26 cellular contexts compared by ENCODE assay signal in the genomic region with DNA sequence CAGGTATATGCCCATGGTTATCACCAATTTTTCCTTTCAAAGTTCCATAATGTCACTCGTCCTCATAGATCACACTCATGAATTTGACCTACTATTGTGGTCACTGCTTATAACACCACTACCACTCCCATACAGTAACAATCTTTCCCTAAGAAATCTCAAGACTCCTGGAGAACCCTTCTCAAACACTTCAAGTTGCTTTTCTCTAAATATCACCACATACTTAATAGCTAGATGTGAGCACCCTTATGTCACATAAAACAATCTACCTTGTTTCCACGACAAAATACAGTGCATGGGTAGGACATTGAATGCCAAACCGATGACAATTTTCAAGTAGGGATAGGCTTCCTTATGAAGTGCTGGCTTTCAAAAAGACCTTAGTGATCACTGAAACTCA.
A peak's percentile ranks its signal among the peaks of the same experiment; 100 is the strongest.
DNase-seq lines count a peak whose midpoint lies in the region; ATAC-seq, FAIRE-seq and TF ChIP-seq lines count a peak whose summit lies in the region.
"Had no signal": no experiment of that assay in that cellular context is flagged by ENCODE, and none has a peak within 500 bp of the region (broad histone marks: within the 10 kb centered on the region; RNA-seq: fewer than 3 reads in every experiment).

No MANE protein-coding gene starts in this region.

- H3K36me3 ChIP-seq in lower lobe of right lung, result no peaks in the 10 kb centered on the region
- no peaks in the 10 kb centered on the region for H3K36me3 ChIP-seq in upper lobe of left lung
- H3K36me3 ChIP-seq: BLaER1 treated with 17β-estradiol and CSF1 and Interleukin-3, amounts not matched to agents 10 nM and 100 nM had no signal

- H3K27ac ChIP-seq in lower lobe of right lung (no peak overlapping the region), upper lobe of left lung (no peak overlapping the region)
- H3K27ac ChIP-seq: 22Rv1; A549; BLaER1 treated with 17β-estradiol and CSF1 and Interleukin-3, amounts not matched to agents 10 nM and 100 nM; C4-2B had no signal

- no peak for TF ChIP-seq POLR2A in upper lobe of left lung (IDR thresholded peaks at IDR 0.05)

- peak; percentile 55 for FAIRE-seq in D721Med (lab: Jason Lieb, UNC)
- FAIRE-seq: A549, GM12878, GM12892, GM18507 had no signal

- H3K4me1 ChIP-seq in lower lobe of right lung (no peaks in the 10 kb centered on the region), upper lobe of left lung (no peaks in the 10 kb centered on the region)
- H3K4me1 ChIP-seq: A549; BLaER1 treated with 17β-estradiol and CSF1 and Interleukin-3, amounts not matched to agents 10 nM and 100 nM; Caco-2 had no signal

- H3K27me3 ChIP-seq in lower lobe of right lung (ENCODE audit: low read depth), result no peaks in the 10 kb centered on the region
- H3K27me3 ChIP-seq in upper lobe of left lung, result no peaks in the 10 kb centered on the region
- H3K27me3 ChIP-seq: BLaER1 treated with 17β-estradiol and CSF1 and Interleukin-3, amounts not matched to agents 10 nM and 100 nM had no signal

- TF ChIP-seq CTCF in D721Med (IDR thresholded peaks at IDR 0.05; ENCODE audit: insufficient read depth, missing control alignments), result no peak
- no peak for TF ChIP-seq CTCF in lower lobe of right lung (IDR thresholded peaks at IDR 0.05)
- no peak for TF ChIP-seq CTCF in upper lobe of left lung (IDR thresholded peaks at IDR 0.05)

- intact Hi-C loops in lower lobe of right lung (cut with DNase I), result no loop called here

- no peaks in the 10 kb centered on the region for H3K9me3 ChIP-seq in lower lobe of right lung
- H3K9me3 ChIP-seq in upper lobe of left lung, result no peaks in the 10 kb centered on the region
- H3K9me3 ChIP-seq: A549; BLaER1 treated with 17β-estradiol and CSF1 and Interleukin-3, amounts not matched to agents 10 nM and 100 nM; Caco-2 had no signal

- 68 to 72% methylated on average over 3 of the region's 3 CpGs for WGBS in upper lobe of left lung, 2 donors

- DNase-seq in DMS53 (lab: John Stamatoyannopoulos, UW) (peak; percentile 13), DMS53 treated with DMSO at 0.1 percent for 48 hours (lab: John Stamatoyannopoulos, UW; ENCODE audit: unreplicated experiment) (no peak), D721Med (ENCODE audit: insufficient read length, low spot score) (no peak), lower lobe of right lung (no peak), upper lobe of left lung (no peak), mucosa of gallbladder (ENCODE audit: low spot score) (no peak), amygdala (lab: John Stamatoyannopoulos, UW) (no peak)
- DNase-seq in stimulated activated CD4-positive, alpha-beta T cell treated with anti-CD3 and anti-CD28 coated beads, Interleukin-4, amount 100 ng/mL, for 4 hours, result no peak
- DNase-seq: AML-193; Caco-2; Calu3; CD4-positive, alpha-beta T cell; CD8-positive, alpha-beta T cell; DMS 273 treated with DMSO at 0.1 percent for 48 hours; DMS153; DMS79; DND-41; EL; GDM1 had no signal

- TF ChIP-seq EP300 in upper lobe of left lung (IDR thresholded peaks at IDR 0.05), result no peak

- peak; percentile 75 to 86 for ATAC-seq in lower lobe of right lung
- ATAC-seq in upper lobe of left lung (ENCODE audit: low FRiP score in 2 of 2), result peak; percentile 36 to 69
- ATAC-seq: A549; CD8-positive, alpha-beta T cell; GM12878 had no signal

- no peak overlapping the region for H3K4me3 ChIP-seq in lower lobe of right lung
- no peak overlapping the region for H3K4me3 ChIP-seq in upper lobe of left lung
- H3K4me3 ChIP-seq: A549; BLaER1 treated with 17β-estradiol and CSF1 and Interleukin-3, amounts not matched to agents 10 nM and 100 nM; GM12878 had no signal
